18 cellular contexts compared by ENCODE assay signal in genomic region chr20:59632426-59633113, GRCh38. TPM values are rescaled to one million over a fixed set of nuclear protein-coding genes. Genes with fewer than 3 reads are reported as not detected.
"Had no signal": no experiment of that assay in that cellular context is flagged by ENCODE, and none has a peak within 500 bp of the region (broad histone marks: within the 10 kb centered on the region; RNA-seq: fewer than 3 reads in every experiment).

No MANE protein-coding gene starts in this region.

- H3K36me3 Mint-ChIP-seq: activated naive CD4-positive, alpha-beta T cell treated with anti-CD3 and anti-CD28 coated beads, Interleukin-2, amount 10 ng/mL, durations not matched to agents 7 days and 5 days; stimulated activated naive B cell treated with anti-CD40 and anti-IgM and Interleukin-4, amounts not matched to agents 10 μg/mL and 1 μg/mL and 100 μg/mL, for 72 hours; WTC11 had no signal

- H3K9me3 Mint-ChIP-seq: activated naive CD4-positive, alpha-beta T cell treated with anti-CD3 and anti-CD28 coated beads, Interleukin-2, amount 10 ng/mL, durations not matched to agents 7 days and 5 days; neural crest cell; stimulated activated naive B cell treated with anti-CD40 and anti-IgM and Interleukin-4, amounts not matched to agents 10 μg/mL and 1 μg/mL and 100 μg/mL, for 72 hours had no signal

- ATAC-seq: activated CD8-positive, alpha-beta T cell treated with anti-CD3 and anti-CD28 coated beads, Interleukin-2, amount 10 ng/mL, durations not matched to agents 7 days and 5 days; foreskin keratinocyte; left cardiac atrium; stimulated activated naive B cell treated with anti-CD40 and anti-IgM and Interleukin-4, amounts not matched to agents 10 μg/mL and 1 μg/mL and 100 μg/mL, for 72 hours; WTC11 had no signal

- DNase-seq: activated CD4-positive, alpha-beta T cell treated with anti-CD3 and anti-CD28 coated beads for 48 hours; activated CD8-positive, alpha-beta T cell treated with anti-CD3 and anti-CD28 coated beads, Interleukin-2, amount 10 ng/mL, durations not matched to agents 7 days and 5 days; activated naive CD4-positive, alpha-beta T cell treated with anti-CD3 and anti-CD28 coated beads, Interleukin-2, amount 10 ng/mL, durations not matched to agents 7 days and 5 days; activated T-cell treated with anti-CD3 and anti-CD28 coated beads for 4 hours; cortex of kidney; effector memory CD4-positive, alpha-beta T cell; foreskin keratinocyte; glutamatergic neuron; left cardiac atrium; SJCRH30; stimulated activated CD4-positive, alpha-beta T cell treated with anti-CD3 and anti-CD28 coated beads, Interleukin-2, amount 100 ng/mL, for 48 hours; stimulated activated naive B cell treated with anti-CD40 and anti-IgM and Interleukin-4, amounts not matched to agents 10 μg/mL and 1 μg/mL and 100 μg/mL, for 72 hours; T-helper 2 cell; transverse colon had no signal

- H3K4me3 Mint-ChIP-seq: activated CD8-positive, alpha-beta T cell treated with anti-CD3 and anti-CD28 coated beads, Interleukin-2, amount 10 ng/mL, durations not matched to agents 7 days and 5 days; activated naive CD4-positive, alpha-beta T cell treated with anti-CD3 and anti-CD28 coated beads, Interleukin-2, amount 10 ng/mL, durations not matched to agents 7 days and 5 days; neural crest cell; stimulated activated naive B cell treated with anti-CD40 and anti-IgM and Interleukin-4, amounts not matched to agents 10 μg/mL and 1 μg/mL and 100 μg/mL, for 72 hours; WTC11 had no signal

- H3K27ac Mint-ChIP-seq: activated CD8-positive, alpha-beta T cell treated with anti-CD3 and anti-CD28 coated beads, Interleukin-2, amount 10 ng/mL, durations not matched to agents 7 days and 5 days; activated naive CD4-positive, alpha-beta T cell treated with anti-CD3 and anti-CD28 coated beads, Interleukin-2, amount 10 ng/mL, durations not matched to agents 7 days and 5 days; stimulated activated naive B cell treated with anti-CD40 and anti-IgM and Interleukin-4, amounts not matched to agents 10 μg/mL and 1 μg/mL and 100 μg/mL, for 72 hours; WTC11 had no signal

- H3K4me1 Mint-ChIP-seq: activated naive CD4-positive, alpha-beta T cell treated with anti-CD3 and anti-CD28 coated beads, Interleukin-2, amount 10 ng/mL, durations not matched to agents 7 days and 5 days; stimulated activated naive B cell treated with anti-CD40 and anti-IgM and Interleukin-4, amounts not matched to agents 10 μg/mL and 1 μg/mL and 100 μg/mL, for 72 hours; WTC11 had no signal

RNA-seq across cellular contexts. Expression of gene PHACTR3, which starts 28.2 kb away (rescaled TPM):
- total RNA-seq: activated CD8-positive, alpha-beta T cell treated with anti-CD3 and anti-CD28 coated beads, Interleukin-2, amount 10 ng/mL, durations not matched to agents 7 days and 5 days; osteoblast; pulmonary artery endothelial cell; SJCRH30 had no signal
